Comparison of ENCODE assay signal across 18 cellular contexts in genomic region chr12:118070650-118071049, GRCh38. TPM values are rescaled to one million over a fixed set of nuclear protein-coding genes. Genes with fewer than 3 reads are reported as not detected.
DNase-seq lines count a peak whose midpoint lies in the region; ATAC-seq, FAIRE-seq and TF ChIP-seq lines count a peak whose summit lies in the region.
"Had no signal": no experiment of that assay in that cellular context is flagged by ENCODE, and none has a peak within 500 bp of the region (broad histone marks: within the 10 kb centered on the region; RNA-seq: fewer than 3 reads in every experiment).

No MANE protein-coding gene starts in this region.

- H3K27me3 ChIP-seq in Panc1 (ENCODE audit: control insufficient read depth, insufficient read depth, low read length), result no peaks in the 10 kb centered on the region
- peaks cover 10 to 32% of the 10 kb centered on the region in 2 experiments for H3K27me3 ChIP-seq in K562 (ENCODE audit: control insufficient read depth in 2 of 2, insufficient read depth in 2 of 2, low read length in 2 of 2)
- H3K27me3 ChIP-seq in hepatocyte, result no peaks in the 10 kb centered on the region

- no peak overlapping the region for H3K9ac ChIP-seq in K562 (ENCODE audit: insufficient read depth in 1 of 2, low read depth in 2 of 2, low read length in 2 of 2)

- CTCF ChIA-PET in Panc1 (lab: Charles Lee) (no interaction called here), K562 (lab: Yijun Ruan, JAX; ENCODE audit: low intra/inter-chr PET ratio) (no interaction called here)

- H3K4me3 ChIP-seq in Panc1 (ENCODE audit: low read depth in 2 of 2, low read length in 2 of 2), result no peak overlapping the region
- H3K4me3 ChIP-seq in K562, result no peak overlapping the region
- H3K4me3 ChIP-seq in hepatocyte, result no peak overlapping the region
- H3K4me3 ChIP-seq: GM12878, HAP-1 had no signal

- H3K27ac ChIP-seq in Panc1 (ENCODE audit: low read length) (no peak overlapping the region), K562 (ENCODE audit: extremely low read depth, low read depth, low read length) (no peak overlapping the region), hepatocyte (peak overlapping the region; percentile 41)

- H3K9me2 ChIP-seq in hepatocyte (replicated peaks; ENCODE audit: insufficient read depth), result no peaks in the 10 kb centered on the region

- TF ChIP-seq CTCF in Panc1 (IDR thresholded peaks at IDR 0.05) (no peak), K562 (IDR thresholded peaks at IDR 0.05 in 2 of 3, conservative IDR thresholded peaks at IDR 0.05 in 1 of 3; ENCODE audit: insufficient read depth in 2 of 3, low read depth in 1 of 3, low read length in 3 of 3) (no peak), hepatocyte (IDR thresholded peaks at IDR 0.05; ENCODE audit: poor library complexity) (no peak), D721Med (IDR thresholded peaks at IDR 0.05; ENCODE audit: insufficient read depth, missing control alignments) (no peak)

- H3K4me2 ChIP-seq in K562 (ENCODE audit: insufficient read depth, low read length), result no peak overlapping the region
- H3K4me2 ChIP-seq in hepatocyte, result no peak overlapping the region

- no peak for TF ChIP-seq POLR2A in K562 (conservative IDR thresholded peaks at IDR 0.05)

- FAIRE-seq in K562 (lab: Jason Lieb, UNC) (peak; percentile 15), D721Med (lab: Jason Lieb, UNC) (no peak)
- FAIRE-seq: GM12878, H54 had no signal

- H3K79me2 ChIP-seq in K562 (ENCODE audit: control insufficient read depth, insufficient read depth, low read length) (no peaks in the 10 kb centered on the region), hepatocyte (no peaks in the 10 kb centered on the region)

- ATAC-seq in Panc1 (no peak), K562 (peak; percentile 71)
- ATAC-seq: GM12878 had no signal

- H3K4me1 ChIP-seq in Panc1 (ENCODE audit: control insufficient read depth, insufficient read depth, low read length) (no peaks in the 10 kb centered on the region), K562 (replicated peaks in 1 of 2; ENCODE audit: control insufficient read depth in 2 of 2, insufficient read depth in 2 of 2, low read length in 2 of 2) (peaks cover 0 to under 1% of the 10 kb centered on the region in 2 experiments; a peak in 1 of 5 replicates), hepatocyte (ENCODE audit: insufficient read depth) (no peaks in the 10 kb centered on the region)
- H3K4me1 ChIP-seq: HAP-1 had no signal

- TF ChIP-seq EP300 in K562 (IDR thresholded peaks at IDR 0.05; ENCODE audit: low read length), result peak; percentile 26; the same call in 1 of the 2 replicates

- POLR2A ChIA-PET in Panc1 (lab: Charles Lee) (no interaction called here), K562 (lab: Yijun Ruan, JAX) (interaction anchor here (0.6 to 1.0 kb wide), 4 partner anchors 11 to 1271 kb away, joined by 3 to 5 read pairs (median 4); no protein-coding TSS in a partner anchor)

- no peak for TF ChIP-seq RAD21 in K562 (CRISPR knock-in tag; conservative IDR thresholded peaks at IDR 0.05 in 1 of 2, IDR thresholded peaks at IDR 0.05 in 1 of 2)

- 5% methylated on average over 3 of the region's 3 CpGs for WGBS in K562 (ENCODE audit: insufficient coverage, low coverage, missing lambda C conversion rate)
- WGBS in hepatocyte (ENCODE audit: low lambda C conversion rate, missing lambda C conversion rate), result 83% methylated on average over 3 of the region's 3 CpGs

- intact Hi-C loops in Panc1 (cut with micrococcal nuclease; ENCODE audit: unreplicated experiment) (no loop called here), K562 (cut with micrococcal nuclease) (no loop called here)

- in situ Hi-C loops in Panc1 (cut with HindIII; ENCODE audit: low pct_unique_long_range_greater_than_20kb, low sequenced_read_pairs), result no loop called here
- in situ Hi-C loops in K562 (cut with MboI), result no loop called here

- H3K9me3 ChIP-seq in Panc1 (ENCODE audit: control insufficient read depth, insufficient read depth, low read depth, low read length) (no peaks in the 10 kb centered on the region), K562 (replicated peaks; ENCODE audit: control insufficient read depth, insufficient read depth, low read depth, low read length) (no peaks in the 10 kb centered on the region), hepatocyte (ENCODE audit: low read depth) (no peaks in the 10 kb centered on the region)
- H3K9me3 ChIP-seq: HAP-1 had no signal

- H4K20me1 ChIP-seq in K562 (replicated peaks; ENCODE audit: control insufficient read depth, insufficient read depth, low read length) (no peaks in the 10 kb centered on the region; the same call in 1 of the 2 replicates), hepatocyte (ENCODE audit: insufficient read depth, poor library complexity, severe bottlenecking) (no peaks in the 10 kb centered on the region)

- H2AFZ ChIP-seq in K562 (ENCODE audit: low read depth, low read length), result no peak overlapping the region
- H2AFZ ChIP-seq in hepatocyte, result no peak overlapping the region

- DNase-seq in Panc1 (ENCODE audit: low read depth, low spot score) (no peak), K562 (ENCODE audit: extremely low read depth in 1 of 4, low spot score in 3 of 4) (no peak), hepatocyte (ENCODE audit: low spot score) (no peak), D721Med (ENCODE audit: insufficient read length, low spot score) (no peak), putamen (ENCODE audit: low spot score) (no peak)
- no peak for DNase-seq in stimulated activated naive CD4-positive, alpha-beta T cell (lab: John Stamatoyannopoulos, UW)
- DNase-seq: C1 segment of cervical spinal cord; CD4-positive, alpha-beta memory T cell; COR-L47; DMS 273 treated with DMSO at 0.1 percent for 48 hours; DMS79; EL; GDM1; GOT3; HFFc6 had no signal

- no peaks in the 10 kb centered on the region for H3K9me1 ChIP-seq in K562 (ENCODE audit: control insufficient read depth, insufficient read depth, low read length)

- H3K36me3 ChIP-seq in Panc1 (ENCODE audit: control insufficient read depth, insufficient read depth, low read length), result no peaks in the 10 kb centered on the region
- no peaks in the 10 kb centered on the region for H3K36me3 ChIP-seq in K562 (ENCODE audit: control insufficient read depth, insufficient read depth, low read length)
- H3K36me3 ChIP-seq in hepatocyte (replicated peaks; ENCODE audit: insufficient read depth, low read depth), result no peaks in the 10 kb centered on the region

- BruUV-seq in Panc1 (replicated peaks; lab: Mats Ljungman, UMichigan) (TSS peak; percentile 47), K562 (replicated peaks; lab: Mats Ljungman, UMichigan) (no TSS peak)

RNA-seq across cellular contexts. Expression of gene WSB2, which starts 9.7 kb away (rescaled TPM):
- total RNA-seq in Panc1 (2021; ENCODE audit: unreplicated experiment) (193 TPM), K562 (2014; rRNA removed) (59.8 and 98.7 TPM in 2 replicates), K562 (2014; rRNA removed; fragmentation: Illumina TruSeq; extraction: Trizol) (45.0 and 48.3 TPM in 2 replicates), K562 (2015; rRNA removed; fragmentation: Illumina TruSeq; extraction: Trizol) (51.8 and 52.8 TPM in 2 replicates), K562 (2021) (62.8 and 66.9 TPM in 2 replicates), hepatocyte (86.2 and 99.5 TPM in 2 replicates)
- polyA plus RNA-seq in Panc1 (2012; ENCODE audit: insufficient read length), result 134 TPM
- 33.8 and 42.8 TPM in 2 replicates for total RNA-seq in K562 (2011; cell fraction: chromatin; rRNA removed; ENCODE audit: low replicate concordance)
- 35.4 and 37.2 TPM in 2 replicates for total RNA-seq in K562 (2011; cell fraction: nucleolus; rRNA removed)
- total RNA-seq in K562 (2011; cell fraction: nucleoplasm; rRNA removed), result 39.2 and 65.9 TPM in 2 replicates
- polyA plus RNA-seq in K562 (2011; rRNA removed) (52.6 and 72.3 TPM in 2 replicates), K562 (2014; fragmentation: Illumina TruSeq; extraction: Trizol) (74.5 and 77.6 TPM in 2 replicates), K562 (2014; fragmentation: Nextera tagmentation; extraction: Ambion mirVana) (10 to 100 TPM; 31.4 to 32.4 TPM), K562 (2014; rRNA removed) (36.3 and 37.7 TPM in 2 replicates), hepatocyte (45.4 and 51.5 TPM in 2 replicates)
- 82.4 and 93.3 TPM in 2 replicates for polyA plus RNA-seq in K562 (2011; cell fraction: cytosol; rRNA removed)
- polyA plus RNA-seq in K562 (2011; cell fraction: nucleus; rRNA removed), result 35.6 and 37.5 TPM in 2 replicates
- 46.9 and 92.1 TPM in 2 replicates for polyA plus RNA-seq in K562 (2012)
- polyA minus RNA-seq in K562 (2011; rRNA and poly(A)+ RNA removed), result 156 and 175 TPM in 2 replicates
- 87.4 and 95.6 TPM in 2 replicates for polyA minus RNA-seq in K562 (2011; cell fraction: cytosol; rRNA and poly(A)+ RNA removed)
- 18.2 and 32.1 TPM in 2 replicates for polyA minus RNA-seq in K562 (2011; cell fraction: nucleus; rRNA and poly(A)+ RNA removed)

RNA-seq across cellular contexts. Expression of gene VSIG10, which starts 33.2 kb away (rescaled TPM):
- total RNA-seq in Panc1 (2021; ENCODE audit: unreplicated experiment) (56.2 TPM), K562 (2014; rRNA removed) (7.1 and 8.8 TPM in 2 replicates), K562 (2014; rRNA removed; fragmentation: Illumina TruSeq; extraction: Trizol) (4.1 and 5.4 TPM in 2 replicates), K562 (2015; rRNA removed; fragmentation: Illumina TruSeq; extraction: Trizol) (6.0 TPM in 2 replicates), K562 (2021) (3.8 and 4.7 TPM in 2 replicates), hepatocyte (21.0 and 22.8 TPM in 2 replicates)
- 27.8 TPM for polyA plus RNA-seq in Panc1 (2012; ENCODE audit: insufficient read length)
- 2.7 and 12.4 TPM in 2 replicates for total RNA-seq in K562 (2011; cell fraction: chromatin; rRNA removed; ENCODE audit: low replicate concordance)
- 4.5 and 5.4 TPM in 2 replicates for total RNA-seq in K562 (2011; cell fraction: nucleolus; rRNA removed)
- total RNA-seq in K562 (2011; cell fraction: nucleoplasm; rRNA removed), result 7.1 and 9.4 TPM in 2 replicates
- polyA plus RNA-seq in K562 (2011; rRNA removed) (4.3 and 10.8 TPM in 2 replicates), K562 (2014; fragmentation: Illumina TruSeq; extraction: Trizol) (3.7 and 4.2 TPM in 2 replicates), K562 (2014; fragmentation: Nextera tagmentation; extraction: Ambion mirVana) (1 to 10 TPM; 4.7 to 5.3 TPM), K562 (2014; rRNA removed) (4.0 and 6.5 TPM in 2 replicates), hepatocyte (12.0 and 14.6 TPM in 2 replicates)
- polyA plus RNA-seq in K562 (2011; cell fraction: cytosol; rRNA removed), result 4.2 and 10.0 TPM in 2 replicates
- polyA plus RNA-seq in K562 (2011; cell fraction: nucleus; rRNA removed), result 8.3 and 15.8 TPM in 2 replicates
- 3.0 and 3.9 TPM in 2 replicates for polyA plus RNA-seq in K562 (2012)
- 3.0 and 7.6 TPM in 2 replicates for polyA minus RNA-seq in K562 (2011; rRNA and poly(A)+ RNA removed)
- polyA minus RNA-seq in K562 (2011; cell fraction: cytosol; rRNA and poly(A)+ RNA removed), result 3.7 and 8.2 TPM in 2 replicates
- polyA minus RNA-seq in K562 (2011; cell fraction: nucleus; rRNA and poly(A)+ RNA removed), result 2.7 and 12.0 TPM in 2 replicates

RNA-seq across cellular contexts. Expression of gene RFC5, which starts 54.1 kb away (rescaled TPM):
- total RNA-seq in Panc1 (2021; ENCODE audit: unreplicated experiment), result 25.0 TPM
- 18.0 TPM for polyA plus RNA-seq in Panc1 (2012; ENCODE audit: insufficient read length)
- total RNA-seq in K562 (2011; cell fraction: chromatin; rRNA removed; ENCODE audit: low replicate concordance), result 115 and 120 TPM in 2 replicates
- 65.7 and 71.2 TPM in 2 replicates for total RNA-seq in K562 (2011; cell fraction: nucleolus; rRNA removed)
- 72.1 and 77.7 TPM in 2 replicates for total RNA-seq in K562 (2011; cell fraction: nucleoplasm; rRNA removed)
- 85.3 and 91.1 TPM in 2 replicates for total RNA-seq in K562 (2014; rRNA removed)
- total RNA-seq in K562 (2014; rRNA removed; fragmentation: Illumina TruSeq; extraction: Trizol), result 92.6 and 92.7 TPM in 2 replicates
- total RNA-seq in K562 (2015; rRNA removed; fragmentation: Illumina TruSeq; extraction: Trizol), result 86.3 and 90.2 TPM in 2 replicates
- total RNA-seq in K562 (2021), result 61.8 and 67.5 TPM in 2 replicates
- 80.3 and 110 TPM in 2 replicates for polyA plus RNA-seq in K562 (2011; rRNA removed)
- polyA plus RNA-seq in K562 (2011; cell fraction: cytosol; rRNA removed), result 75.8 and 83.5 TPM in 2 replicates
- 82.7 and 100 TPM in 2 replicates for polyA plus RNA-seq in K562 (2011; cell fraction: nucleus; rRNA removed)
- polyA plus RNA-seq in K562 (2012), result 54.6 and 62.9 TPM in 2 replicates
- 105 and 107 TPM in 2 replicates for polyA plus RNA-seq in K562 (2014; fragmentation: Illumina TruSeq; extraction: Trizol)
- polyA plus RNA-seq in K562 (2014; fragmentation: Nextera tagmentation; extraction: Ambion mirVana), result 100 to 1,000 TPM; 180 to 189 TPM
- 92.9 and 105 TPM in 2 replicates for polyA plus RNA-seq in K562 (2014; rRNA removed)
- 99.3 and 125 TPM in 2 replicates for polyA minus RNA-seq in K562 (2011; rRNA and poly(A)+ RNA removed)
- 42.2 and 55.9 TPM in 2 replicates for polyA minus RNA-seq in K562 (2011; cell fraction: cytosol; rRNA and poly(A)+ RNA removed)
- polyA minus RNA-seq in K562 (2011; cell fraction: nucleus; rRNA and poly(A)+ RNA removed), result 29.5 and 37.5 TPM in 2 replicates
- total RNA-seq in hepatocyte, result 16.3 and 18.6 TPM in 2 replicates
- polyA plus RNA-seq in hepatocyte, result 12.6 and 17.3 TPM in 2 replicates
